In the genomic region with DNA sequence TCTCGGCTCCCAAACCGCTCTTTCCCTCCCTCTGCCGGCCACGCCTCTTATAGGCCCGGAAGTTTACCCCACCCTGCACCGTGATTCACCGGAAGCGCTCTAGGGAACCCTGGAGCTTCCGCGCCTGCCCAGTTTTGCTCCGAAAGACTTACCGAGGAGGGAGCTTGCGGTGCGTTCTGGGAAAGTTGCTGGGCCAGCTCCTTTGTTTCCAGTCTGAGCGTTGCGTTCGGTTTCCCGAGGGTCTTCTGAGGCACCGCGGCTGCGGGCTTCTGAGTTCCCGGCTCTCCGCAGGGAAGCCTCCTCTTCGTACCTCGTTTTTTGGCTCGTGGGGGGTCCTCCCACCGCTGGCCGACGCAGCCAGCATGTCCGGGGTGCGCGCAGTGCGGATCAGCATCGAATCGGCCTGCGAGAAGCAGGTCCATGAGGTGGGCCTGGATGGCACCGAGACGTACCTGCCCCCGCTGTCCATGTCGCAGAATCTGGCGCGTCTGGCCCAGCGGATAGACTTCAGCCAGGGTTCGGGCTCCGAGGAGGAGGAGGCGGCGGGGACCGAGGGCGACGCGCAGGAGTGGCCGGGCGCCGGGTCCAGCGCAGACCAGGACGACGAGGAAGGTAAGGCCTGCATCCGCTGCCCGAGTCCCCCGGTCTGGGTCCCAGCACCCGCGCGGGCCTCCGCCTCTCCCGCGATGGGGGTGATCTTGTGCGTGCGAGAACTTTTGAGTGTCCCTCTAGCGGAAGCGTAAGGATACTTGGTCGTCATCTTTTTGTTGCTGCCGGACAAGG, we compare ENCODE assay signal across 8 cellular contexts.
A peak's percentile ranks its signal among the peaks of the same experiment; 100 is the strongest.
DNase-seq lines count a peak whose midpoint lies in the region; ATAC-seq and FAIRE-seq lines count a peak whose summit lies in the region.

A gene with protein sequence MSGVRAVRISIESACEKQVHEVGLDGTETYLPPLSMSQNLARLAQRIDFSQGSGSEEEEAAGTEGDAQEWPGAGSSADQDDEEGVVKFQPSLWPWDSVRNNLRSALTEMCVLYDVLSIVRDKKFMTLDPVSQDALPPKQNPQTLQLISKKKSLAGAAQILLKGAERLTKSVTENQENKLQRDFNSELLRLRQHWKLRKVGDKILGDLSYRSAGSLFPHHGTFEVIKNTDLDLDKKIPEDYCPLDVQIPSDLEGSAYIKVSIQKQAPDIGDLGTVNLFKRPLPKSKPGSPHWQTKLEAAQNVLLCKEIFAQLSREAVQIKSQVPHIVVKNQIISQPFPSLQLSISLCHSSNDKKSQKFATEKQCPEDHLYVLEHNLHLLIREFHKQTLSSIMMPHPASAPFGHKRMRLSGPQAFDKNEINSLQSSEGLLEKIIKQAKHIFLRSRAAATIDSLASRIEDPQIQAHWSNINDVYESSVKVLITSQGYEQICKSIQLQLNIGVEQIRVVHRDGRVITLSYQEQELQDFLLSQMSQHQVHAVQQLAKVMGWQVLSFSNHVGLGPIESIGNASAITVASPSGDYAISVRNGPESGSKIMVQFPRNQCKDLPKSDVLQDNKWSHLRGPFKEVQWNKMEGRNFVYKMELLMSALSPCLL (plus strand): TSS at position 131 of the 783 bp plus-strand sequence. CDS start 232 bp downstream, at position 363.

- peaks cover 41% of the 10 kb centered on the region for H3K4me1 Mint-ChIP-seq in central memory CD8-positive, alpha-beta T cell

- H3K27me3 Mint-ChIP-seq in central memory CD8-positive, alpha-beta T cell: no peaks in the 10 kb centered on the region

- H3K27ac Mint-ChIP-seq in central memory CD8-positive, alpha-beta T cell (ENCODE audit: low read depth): peak within 1 kb of the TSS; percentile 94

- H3K4me3 Mint-ChIP-seq in central memory CD8-positive, alpha-beta T cell: peak within 1 kb of the TSS; percentile 90

- H3K36me3 Mint-ChIP-seq in central memory CD8-positive, alpha-beta T cell (ENCODE audit: insufficient read depth): peaks cover 29% of the 10 kb centered on the region

- FAIRE-seq in islet of Langerhans (lab: Jason Lieb, UNC): peak; percentile 21

- DNase-seq in AG20443 (ENCODE audit: low spot score) (peak; percentile 99), NCI-H345 treated with DMSO at 0.1 percent for 48 hours (lab: John Stamatoyannopoulos, UW; ENCODE audit: unreplicated experiment) (peak; percentile 88)
- DNase-seq in activated CD4-positive, CD25-positive, alpha-beta regulatory T cell treated with anti-CD3 and anti-CD28 coated beads, Interleukin-2, amount 50 U/mL, for 16 hours (ENCODE audit: low read depth, low spot score): peak; percentile 84
- peak; percentile 63 to 66 for DNase-seq in central memory CD8-positive, alpha-beta T cell (ENCODE audit: low spot score in 2 of 2)
- DNase-seq in stimulated activated CD4-positive, alpha-beta T cell treated with anti-CD3 and anti-CD28 coated beads, Interleukin-12 subunit alpha, Interleukin-12 subunit beta, amount 100 ng/mL, for 4 hours: peak; percentile 85

- no peaks in the 10 kb centered on the region for H3K9me3 Mint-ChIP-seq in central memory CD8-positive, alpha-beta T cell

- ATAC-seq in GM19025 (IDR thresholded peaks at IDR 0.05; ENCODE audit: low read depth, unreplicated experiment) (peak; percentile 94), HG03342 (IDR thresholded peaks at IDR 0.05; ENCODE audit: unreplicated experiment) (peak; percentile 97)
- peak; percentile 97 for ATAC-seq in central memory CD8-positive, alpha-beta T cell (replicated peaks; ENCODE audit: extremely low read depth, poor library complexity, severe bottlenecking)

Comparison
In these comparisons a context has a peak if more than half of its experiments do, and no peak if none do; other contexts are left out.
1. Peak in every context shown above with its lines: DNase-seq and ATAC-seq.